Comparison of ENCODE assay signal across 9 cellular contexts in the genomic region with DNA sequence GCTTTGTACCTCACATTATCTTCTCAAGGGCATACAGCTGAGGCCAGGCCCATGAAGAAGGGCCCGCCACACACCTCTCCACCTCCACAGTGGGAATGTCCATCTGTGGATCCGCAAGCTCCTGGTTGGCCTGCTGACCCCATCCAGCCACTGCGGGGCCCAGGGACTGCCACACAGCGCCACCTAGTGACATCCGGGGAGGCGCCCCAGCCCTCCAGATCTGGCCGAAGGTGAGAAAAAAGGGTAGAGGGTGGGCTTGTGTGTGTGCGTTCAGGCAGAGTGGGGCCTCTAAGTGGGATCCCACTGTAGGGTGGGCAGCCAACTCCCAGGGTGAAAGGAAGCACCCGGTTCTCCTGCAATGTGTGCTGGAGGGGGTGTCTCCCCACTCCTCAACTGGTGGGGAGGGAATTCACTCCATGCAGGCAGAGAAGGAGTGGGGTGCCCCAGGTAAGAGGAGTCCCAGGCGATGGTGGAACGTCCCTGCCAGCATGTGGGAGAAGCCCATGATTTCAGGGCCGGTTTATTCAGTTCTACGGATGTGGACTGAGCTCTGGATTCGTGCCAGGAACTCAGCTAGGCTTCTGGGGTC.
DNase-seq lines count a peak whose midpoint lies in the region; ATAC-seq, FAIRE-seq and TF ChIP-seq lines count a peak whose summit lies in the region.
"Had no signal": no experiment of that assay in that cellular context is flagged by ENCODE, and none has a peak within 500 bp of the region (broad histone marks: within the 10 kb centered on the region; RNA-seq: fewer than 3 reads in every experiment).

No MANE protein-coding gene starts in this region.

- no peak overlapping the region for H3K27ac ChIP-seq in iPS DF 6.9 (ENCODE audit: low read length)

- no peaks in the 10 kb centered on the region for H3K9me3 Mint-ChIP-seq in activated T-cell treated with anti-CD3 and anti-CD28 coated beads, Interleukin-2, amount 50 U/mL, for 24 hours

- H3K36me3 Mint-ChIP-seq in activated T-cell treated with anti-CD3 and anti-CD28 coated beads, Interleukin-2, amount 50 U/mL, for 24 hours (ENCODE audit: low read depth) = no peaks in the 10 kb centered on the region

- H3K9me3 ChIP-seq in iPS DF 6.9 (ENCODE audit: control insufficient read depth, insufficient read depth, low read length) = no peaks in the 10 kb centered on the region

- no peak for TF ChIP-seq POLR2A in GM12892 (IDR thresholded peaks at IDR 0.05; ENCODE audit: low read depth, low read length)

- DNase-seq in ACHN = peak; percentile 44
- peak; percentile 62 for DNase-seq in GM12892 (ENCODE audit: insufficient read length)
- DNase-seq in HTR-8/SVneo (ENCODE audit: insufficient read length, low spot score) = peak; percentile 60
- peak; percentile 66 for DNase-seq in activated T-cell treated with anti-CD3 and anti-CD28 coated beads, Interleukin-2, amount 50 U/mL, for 24 hours
- peak; percentile 9 for DNase-seq in iPS DF 6.9 (ENCODE audit: low read depth, low spot score)
- DNase-seq in stimulated activated CD4-positive, alpha-beta T cell treated with anti-CD3 and anti-CD28 coated beads, Interleukin-2, amount 100 ng/mL, for 4 hours (ENCODE audit: low read depth) = peak; percentile 3

- H3K27me3 ChIP-seq in iPS DF 6.9 (ENCODE audit: control insufficient read depth, insufficient read depth, low read length) = no peaks in the 10 kb centered on the region

- WGBS in iPS DF 6.9 (ENCODE audit: insufficient coverage, insufficient read length) = no CpG with 5 or more reads among the region's 14 CpGs

- no peak overlapping the region for H3K27ac Mint-ChIP-seq in activated T-cell treated with anti-CD3 and anti-CD28 coated beads, Interleukin-2, amount 50 U/mL, for 24 hours

- H3K27me3 Mint-ChIP-seq in activated T-cell treated with anti-CD3 and anti-CD28 coated beads, Interleukin-2, amount 50 U/mL, for 24 hours = peaks cover 33% of the 10 kb centered on the region

- in situ Hi-C loops in ACHN (cut with HindIII; ENCODE audit: low pct_ligation_motif_present, low pct_unique_long_range_greater_than_20kb, low sequenced_read_pairs) = no loop called here

- no peak overlapping the region for H3K4me3 ChIP-seq in iPS DF 6.9 (ENCODE audit: low read length)

- peaks cover 10% of the 10 kb centered on the region for H3K4me1 Mint-ChIP-seq in activated T-cell treated with anti-CD3 and anti-CD28 coated beads, Interleukin-2, amount 50 U/mL, for 24 hours (ENCODE audit: low read depth)

- H3K4me3 Mint-ChIP-seq in activated T-cell treated with anti-CD3 and anti-CD28 coated beads, Interleukin-2, amount 50 U/mL, for 24 hours = no peak overlapping the region

- no peak for ATAC-seq in HG02642 (IDR thresholded peaks at IDR 0.05; ENCODE audit: poor library complexity, unreplicated experiment)
- no peak for ATAC-seq in GM18873 (IDR thresholded peaks at IDR 0.05; ENCODE audit: low FRiP score, unreplicated experiment)

- H3K36me3 ChIP-seq in iPS DF 6.9 (ENCODE audit: control insufficient read depth, insufficient read depth, low read length) = no peaks in the 10 kb centered on the region

- FAIRE-seq in GM12892 (lab: Jason Lieb, UNC) (peak; percentile 44), HTR-8/SVneo (lab: Jason Lieb, UNC) (no peak)
- FAIRE-seq: colon had no signal

- H3K4me1 ChIP-seq in iPS DF 6.9 (ENCODE audit: control insufficient read depth, insufficient read depth, low read length) = peaks cover 4% of the 10 kb centered on the region

Comparison
In these comparisons a context has a peak if more than half of its experiments do, and no peak if none do; other contexts are left out.
1. DNase-seq: peak in every context shown above with its lines; median percentile 66 in activated T-cell treated with anti-CD3 and anti-CD28 coated beads, Interleukin-2, amount 50 U/mL, for 24 hours; 62 in GM12892; 60 in HTR-8/SVneo; 44 in ACHN; 9 in iPS DF 6.9; 3 in stimulated activated CD4-positive, alpha-beta T cell treated with anti-CD3 and anti-CD28 coated beads, Interleukin-2, amount 100 ng/mL, for 4 hours.